Comparison of ENCODE assay signal across 21 cellular contexts in genomic region chr6:81326856-81327561, GRCh38.
DNase-seq lines count a peak whose midpoint lies in the region; ATAC-seq and TF ChIP-seq lines count a peak whose summit lies in the region.
"Had no signal": no experiment of that assay in that cellular context is flagged by ENCODE, and none has a peak within 500 bp of the region (broad histone marks: within the 10 kb centered on the region; RNA-seq: fewer than 3 reads in every experiment).

No MANE protein-coding gene starts in this region.

- 55 to 69% (median 62%) methylated on average over 7 of the region's 7 CpGs for WGBS in heart left ventricle, 4 donors
- 55 to 56% methylated on average over 7 of the region's 7 CpGs for WGBS in aorta, 2 donors

- H3K27me3 ChIP-seq in heart left ventricle (no peaks in the 10 kb centered on the region), aorta (ENCODE audit: control insufficient read depth in 1 of 2, insufficient read depth in 2 of 2, low read length in 1 of 2) (no peaks in the 10 kb centered on the region), BE2C (no peaks in the 10 kb centered on the region)
- H3K27me3 ChIP-seq: tibial nerve had no signal

- H3K4me3 ChIP-seq in heart left ventricle = no peak overlapping the region
- no peak overlapping the region for H3K4me3 ChIP-seq in aorta (ENCODE audit: low read length in 2 of 2)
- no peak overlapping the region for H3K4me3 ChIP-seq in BE2C (ENCODE audit: low read depth, low read length)
- H3K4me3 ChIP-seq: tibial nerve had no signal

- intact Hi-C loops in heart left ventricle (cut with DNase I) = no loop called here
- intact Hi-C loops in Right ventricle myocardium superior (cut with DNase I) = no loop called here
- intact Hi-C loops in aorta (cut with DNase I) = no loop called here

- H3K36me3 ChIP-seq in heart left ventricle = no peaks in the 10 kb centered on the region
- no peaks in the 10 kb centered on the region for H3K36me3 ChIP-seq in aorta (ENCODE audit: control insufficient read depth in 1 of 2, insufficient read depth in 2 of 2, low read length in 1 of 2)
- no peaks in the 10 kb centered on the region for H3K36me3 ChIP-seq in BE2C
- H3K36me3 ChIP-seq: tibial nerve had no signal

- DNase-seq in heart left ventricle (peak in 2 of 5 donors; percentile 17 to 21), Right ventricle myocardium superior (no peak), OCI-M1 (lab: John Stamatoyannopoulos, UW) (peak; percentile 37), iPS-NIHi7 (ENCODE audit: extremely low spot score) (peak; percentile 7), aorta (no peak), BE2C (no peak), NCI-H82 treated with DMSO at 0.1 percent for 48 hours (lab: John Stamatoyannopoulos, UW; ENCODE audit: unreplicated experiment) (no peak)
- DNase-seq: 8988T; activated CD4-positive, alpha-beta T cell treated with anti-CD3 and anti-CD28 coated beads for 36 hours; activated effector memory CD4-positive, alpha-beta T cell treated with anti-CD3 and anti-CD28 coated beads, Interleukin-2, amount 50 U/mL, for 16 hours; amniotic stem cell; CD8-positive, alpha-beta memory T cell; MV-4-11; naive B cell; NCI-H2081; NCI-H69; PC-3; SK-N-SH; T1000 had no signal

- TF ChIP-seq CTCF in heart left ventricle (IDR thresholded peaks at IDR 0.05) = no peak
- TF ChIP-seq CTCF in BE2C (IDR thresholded peaks at IDR 0.05; ENCODE audit: low read depth, low read length) = no peak

- no peak for TF ChIP-seq POLR2A in heart left ventricle (IDR thresholded peaks at IDR 0.05)

- H3K27ac ChIP-seq in heart left ventricle = peak overlapping the region in 1 of 12 donors; percentile 3
- H3K27ac ChIP-seq in aorta (ENCODE audit: low read depth in 1 of 2, low read length in 2 of 2) = no peak overlapping the region

- H3K9me3 ChIP-seq in heart left ventricle = no peaks in the 10 kb centered on the region
- no peaks in the 10 kb centered on the region for H3K9me3 ChIP-seq in aorta (ENCODE audit: control insufficient read depth, low read length)
- no peaks in the 10 kb centered on the region for H3K9me3 ChIP-seq in BE2C
- H3K9me3 ChIP-seq: SK-N-SH, tibial nerve had no signal

- peak; percentile 20 to 59 (median 51) for ATAC-seq in heart left ventricle
- ATAC-seq in Right ventricle myocardium superior (ENCODE audit: poor library complexity) = no peak
- peak; percentile 65 for ATAC-seq in aorta (ENCODE audit: low FRiP score)
- no peak for ATAC-seq in GM21367 (IDR thresholded peaks at IDR 0.05; ENCODE audit: unreplicated experiment)
- ATAC-seq: activated CD4-positive, alpha-beta T cell treated with anti-CD3 and anti-CD28 coated beads for 36 hours; PC-3 had no signal

- H3K4me1 ChIP-seq in heart left ventricle = no peaks in the 10 kb centered on the region
- no peaks in the 10 kb centered on the region for H3K4me1 ChIP-seq in aorta (ENCODE audit: control insufficient read depth in 1 of 2, insufficient read depth in 2 of 2, low read length in 2 of 2)
- no peaks in the 10 kb centered on the region for H3K4me1 ChIP-seq in BE2C

Comparison
In these comparisons a context has a peak if more than half of its experiments do, and no peak if none do; other contexts are left out.
1. ATAC-seq: peak in heart left ventricle (4 of 4) and aorta (single experiment); none in Right ventricle myocardium superior (single experiment) and GM21367 (single experiment).
2. DNase-seq: peak in OCI-M1 (single experiment) and iPS-NIHi7 (single experiment); none in Right ventricle myocardium superior (single experiment), aorta (0 of 2), BE2C (single experiment) and NCI-H82 treated with DMSO at 0.1 percent for 48 hours (single experiment).